In genomic region chr12:121295746-121296617, GRCh38 we compare ENCODE assay signal across 7 cellular contexts. TPM values are rescaled to one million over a fixed set of nuclear protein-coding genes. Genes with fewer than 3 reads are reported as not detected.
A peak's percentile ranks its signal among the peaks of the same experiment; 100 is the strongest.
DNase-seq lines count a peak whose midpoint lies in the region; ATAC-seq and TF ChIP-seq lines count a peak whose summit lies in the region.

No MANE protein-coding gene starts in this region.

- peak overlapping the region; percentile 96 for H3K27ac ChIP-seq in left ventricle myocardium inferior (replicated peaks)

- H3K36me3 Mint-ChIP-seq in activated naive CD4-positive, alpha-beta T cell treated with anti-CD3 and anti-CD28 coated beads, Interleukin-2, amount 50 U/mL, for 24 hours: peaks cover 4% of the 10 kb centered on the region

- peak overlapping the region; percentile 93 for H3K4me3 Mint-ChIP-seq in activated naive CD4-positive, alpha-beta T cell treated with anti-CD3 and anti-CD28 coated beads, Interleukin-2, amount 50 U/mL, for 24 hours

- H3K4me1 Mint-ChIP-seq in activated naive CD4-positive, alpha-beta T cell treated with anti-CD3 and anti-CD28 coated beads, Interleukin-2, amount 50 U/mL, for 24 hours: peaks cover 21% of the 10 kb centered on the region

- peaks cover 22% of the 10 kb centered on the region for H3K36me3 ChIP-seq in HAP-1 (replicated peaks)
- peaks cover 5% of the 10 kb centered on the region for H3K36me3 ChIP-seq in MG63
- peaks cover 11% of the 10 kb centered on the region for H3K36me3 ChIP-seq in left ventricle myocardium inferior

- H3K4me1 ChIP-seq in HAP-1: peaks cover 12% of the 10 kb centered on the region
- H3K4me1 ChIP-seq in left ventricle myocardium inferior: peaks cover 46% of the 10 kb centered on the region

- H3K27me3 ChIP-seq in HAP-1 (ENCODE audit: low read depth) (no peaks in the 10 kb centered on the region), MG63 (no peaks in the 10 kb centered on the region), left ventricle myocardium inferior (ENCODE audit: low read depth) (no peaks in the 10 kb centered on the region)

- peak overlapping the region; percentile 35 for H3K27ac Mint-ChIP-seq in activated naive CD4-positive, alpha-beta T cell treated with anti-CD3 and anti-CD28 coated beads, Interleukin-2, amount 50 U/mL, for 24 hours

- peak in 1 of 2 experiments; percentile 47 for DNase-seq in HAP-1 (ENCODE audit: low spot score in 2 of 2)
- peak; percentile 43 for DNase-seq in MG63
- peak; percentile 41 for DNase-seq in left ventricle myocardium inferior
- DNase-seq in sciatic nerve (ENCODE audit: low spot score): peak; percentile 70
- DNase-seq in T1000 (lab: John Stamatoyannopoulos, UW): no peak

- H3K27me3 Mint-ChIP-seq in activated naive CD4-positive, alpha-beta T cell treated with anti-CD3 and anti-CD28 coated beads, Interleukin-2, amount 50 U/mL, for 24 hours: no peaks in the 10 kb centered on the region

- peak overlapping the region; percentile 89 for H3K4me3 ChIP-seq in HAP-1
- H3K4me3 ChIP-seq in MG63: peak overlapping the region; percentile 95
- H3K4me3 ChIP-seq in left ventricle myocardium inferior: peak overlapping the region; percentile 96

- intact Hi-C loops in left ventricle myocardium inferior (cut with micrococcal nuclease) (no loop called here), sciatic nerve (cut with DNase I) (no loop called here)

- in situ Hi-C loops in HAP-1 (cut with MboI; ENCODE audit: low sequenced_read_pairs): no loop called here

- ATAC-seq in GM18502 (IDR thresholded peaks at IDR 0.05; ENCODE audit: poor library complexity, unreplicated experiment) (peak; percentile 32), sciatic nerve (peak; percentile 39)

- no peaks in the 10 kb centered on the region for H3K9me3 Mint-ChIP-seq in activated naive CD4-positive, alpha-beta T cell treated with anti-CD3 and anti-CD28 coated beads, Interleukin-2, amount 50 U/mL, for 24 hours

- H3K9me3 ChIP-seq in HAP-1 (no peaks in the 10 kb centered on the region), MG63 (no peaks in the 10 kb centered on the region), left ventricle myocardium inferior (replicated peaks) (no peaks in the 10 kb centered on the region)

- TF ChIP-seq CTCF in left ventricle myocardium inferior (IDR thresholded peaks at IDR 0.05; ENCODE audit: borderline replicate concordance): no peak

RNA-seq across cellular contexts. Expression of gene CAMKK2, which starts 0.5 kb away (rescaled TPM):
- total RNA-seq in MG63 (2014; rRNA removed; shearing (Covaris generic); ENCODE audit: low replicate concordance): 35.9 and 36.6 TPM in 2 replicates
- total RNA-seq in left ventricle myocardium inferior: 13.3 TPM
- total RNA-seq in sciatic nerve: 32.5 TPM

RNA-seq across cellular contexts. Expression of gene ANAPC5, which starts 56.2 kb away (rescaled TPM):
- 156 and 273 TPM in 2 replicates for total RNA-seq in MG63 (2014; rRNA removed; shearing (Covaris generic); ENCODE audit: low replicate concordance)
- total RNA-seq in left ventricle myocardium inferior (65.1 TPM), sciatic nerve (113 TPM)
